Comparison of ENCODE assay signal across 27 cellular contexts in the genomic region with DNA sequence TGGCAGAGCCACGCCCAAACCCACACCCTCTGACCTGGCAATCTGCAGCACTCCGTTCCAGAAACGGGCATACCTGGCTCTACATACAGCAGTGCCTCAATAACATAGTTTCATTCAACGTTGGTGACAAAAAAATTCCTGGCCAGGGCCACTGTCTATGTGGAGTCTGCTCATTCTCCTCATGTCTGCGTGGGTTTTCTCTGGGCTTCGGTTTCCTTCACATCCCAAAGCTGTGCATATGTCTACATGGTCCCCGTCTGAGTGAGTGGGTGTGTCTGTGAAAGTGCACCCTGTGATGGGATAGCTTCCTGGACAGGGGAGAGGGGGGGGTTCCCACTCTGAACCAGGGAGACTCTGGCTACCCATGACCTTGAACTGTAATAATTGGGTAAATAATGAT. TPM values are rescaled to one million over a fixed set of nuclear protein-coding genes. Genes with fewer than 3 reads are reported as not detected.
DNase-seq lines count a peak whose midpoint lies in the region; ATAC-seq and TF ChIP-seq lines count a peak whose summit lies in the region.
"Had no signal": no experiment of that assay in that cellular context is flagged by ENCODE, and none has a peak within 500 bp of the region (broad histone marks: within the 10 kb centered on the region; RNA-seq: fewer than 3 reads in every experiment).

No MANE protein-coding gene starts in this region.

- H4K12ac ChIP-seq in trophoblast cell (ENCODE audit: low read depth, low read length): no peak overlapping the region

- H3K27me3 Mint-ChIP-seq in Calu3 (ENCODE audit: unreplicated experiment): no peaks in the 10 kb centered on the region

- no peak overlapping the region for H3K4me2 ChIP-seq in neural cell (ENCODE audit: low read length)
- H3K4me2 ChIP-seq in trophoblast cell (ENCODE audit: low read length): no peak overlapping the region
- H3K4me2 ChIP-seq: KMS-11 had no signal

- intact Hi-C loops in Calu3 (cut with micrococcal nuclease; ENCODE audit: unreplicated experiment): loop anchor here (2.0 kb wide), 1 partner anchor 61 kb away; no protein-coding TSS in a partner anchor

- no peaks in the 10 kb centered on the region for H4K20me1 ChIP-seq in neural cell (ENCODE audit: insufficient read depth)

- no peak for ATAC-seq in HG03159 (IDR thresholded peaks at IDR 0.05; ENCODE audit: unreplicated experiment)

- no peak for TF ChIP-seq EP300 in neural cell (conservative IDR thresholded peaks at IDR 0.05; ENCODE audit: poor library complexity, severe bottlenecking)

- H3K27ac ChIP-seq in neural cell (ENCODE audit: low read length) (no peak overlapping the region), coronary artery (no peak overlapping the region), trophoblast cell (ENCODE audit: low read depth, low read length) (no peak overlapping the region)
- H3K27ac ChIP-seq: KMS-11, RWPE1 had no signal

- H2BK12ac ChIP-seq in trophoblast cell (ENCODE audit: low read length): no peak overlapping the region

- H3K23ac ChIP-seq in trophoblast cell (ENCODE audit: low read length): no peak overlapping the region

- H3K4me1 Mint-ChIP-seq in Calu3 (ENCODE audit: low read depth, unreplicated experiment): peaks cover 38% of the 10 kb centered on the region

- no peak overlapping the region for H4K91ac ChIP-seq in trophoblast cell (ENCODE audit: low read depth, low read length)

- H2AK5ac ChIP-seq in trophoblast cell (ENCODE audit: low read length): no peak overlapping the region

- H3K79me2 ChIP-seq in neural cell (replicated peaks; ENCODE audit: insufficient read depth, low read length) (no peaks in the 10 kb centered on the region), trophoblast cell (ENCODE audit: control insufficient read depth, insufficient read depth, low read length, poor library complexity) (no peaks in the 10 kb centered on the region)

- no peak overlapping the region for H2BK120ac ChIP-seq in trophoblast cell (ENCODE audit: insufficient read depth, low read length, poor library complexity)

- H3K4me3 ChIP-seq in neural cell (ENCODE audit: low read length) (peak overlapping the region; percentile 80), coronary artery (no peak overlapping the region), trophoblast cell (ENCODE audit: low read depth, low read length) (no peak overlapping the region)

- TF ChIP-seq CTCF in Calu3 (IDR thresholded peaks at IDR 0.05; ENCODE audit: unreplicated experiment) (no peak), neural cell (IDR thresholded peaks at IDR 0.05; ENCODE audit: poor library complexity, severe bottlenecking) (no peak), coronary artery (IDR thresholded peaks at IDR 0.05) (no peak)

- H3K9me3 ChIP-seq in neural cell (ENCODE audit: low read length) (no peaks in the 10 kb centered on the region), trophoblast cell (ENCODE audit: insufficient read depth, low read depth, low read length) (no peaks in the 10 kb centered on the region)

- H3K27me3 ChIP-seq in neural cell (ENCODE audit: insufficient read depth, low read depth, low read length) (no peaks in the 10 kb centered on the region), trophoblast cell (ENCODE audit: insufficient read depth, low read length) (no peaks in the 10 kb centered on the region)

- no peaks in the 10 kb centered on the region for H3K36me3 ChIP-seq in neural cell (ENCODE audit: insufficient read depth, low read length)
- H3K36me3 ChIP-seq in trophoblast cell (ENCODE audit: control insufficient read depth in 1 of 2, insufficient read depth in 2 of 2, low read length in 2 of 2): no peaks in the 10 kb centered on the region

- H3K27ac Mint-ChIP-seq in Calu3 (ENCODE audit: unreplicated experiment): no peak overlapping the region
- H3K27ac Mint-ChIP-seq: HFFc6; T-helper 1 cell treated with Interleukin-12 subunit alpha and Interleukin-12 subunit beta and Interleukin-4 antibody, amounts not matched to agents 30 μg/mL and 1 μg/mL, for 36 hours had no signal

- CTCF ChIA-PET in Calu3 (lab: Charles Lee): interaction anchor here (0.6 kb wide), 1 partner anchor 255 kb away, joined by 3 read pairs; no protein-coding TSS in a partner anchor

- H3K4ac ChIP-seq in trophoblast cell (ENCODE audit: low read depth, low read length): no peak overlapping the region

- H3K4me1 ChIP-seq in trophoblast cell (ENCODE audit: control insufficient read depth in 1 of 2, insufficient read depth in 2 of 2, low read length in 2 of 2): peaks cover 4 to 8% of the 10 kb centered on the region in 2 experiments

- H3F3A ChIP-seq in neural cell (ENCODE audit: insufficient read depth, low read length, poor library complexity, severe bottlenecking): no peaks in the 10 kb centered on the region

- H2AFZ ChIP-seq in neural cell (ENCODE audit: low read depth, low read length) (no peak overlapping the region), trophoblast cell (ENCODE audit: insufficient read depth, low read length, poor library complexity) (no peak overlapping the region)

- H3K9ac ChIP-seq in neural cell (ENCODE audit: low read length): no peak overlapping the region
- H3K9ac ChIP-seq in trophoblast cell (ENCODE audit: low read length): no peak overlapping the region
- H3K9ac ChIP-seq: KMS-11 had no signal

- no peak overlapping the region for H3K4me3 Mint-ChIP-seq in Calu3 (ENCODE audit: low read depth, unreplicated experiment)
- H3K4me3 Mint-ChIP-seq: CD4-positive, alpha-beta memory T cell; HFFc6; T-helper 1 cell treated with Interleukin-12 subunit alpha and Interleukin-12 subunit beta and Interleukin-4 antibody, amounts not matched to agents 30 μg/mL and 1 μg/mL, for 36 hours had no signal

- H2BK5ac ChIP-seq in trophoblast cell (ENCODE audit: low read depth, low read length, poor library complexity): no peak overlapping the region

- peaks cover 4% of the 10 kb centered on the region for H3K9me3 Mint-ChIP-seq in Calu3 (ENCODE audit: low read depth, unreplicated experiment)
- H3K9me3 Mint-ChIP-seq: HFFc6 had no signal

- DNase-seq in Calu3: peak; percentile 18
- peak; percentile 12 for DNase-seq in LoVo (ENCODE audit: low spot score)
- peak; percentile 23 for DNase-seq in SW480 (ENCODE audit: low spot score)
- no peak for DNase-seq in coronary artery (ENCODE audit: low spot score)
- DNase-seq in trophoblast cell: no peak
- DNase-seq: C1 segment of cervical spinal cord; CD4-positive, alpha-beta memory T cell; COR-L47; DMS79 treated with DMSO at 0.1 percent for 48 hours; H7; HFFc6; IMR-90; NCI-H1048; NCI-H1417 treated with DMSO at 0.1 percent for 48 hours; NCI-H1694 treated with DMSO at 0.1 percent for 48 hours; NCI-H2081 treated with DMSO at 0.1 percent for 48 hours; NCI-H2171 treated with DMSO at 0.1 percent for 48 hours; NCI-H345; NCI-H510A treated with DMSO at 0.1 percent for 48 hours; NCI-H82; NK-92 treated with Interleukin-12 subunit alpha and Interleukin-12 subunit beta, amount 100 ng/mL, for 24 hours; SHP77 treated with DMSO at 0.1 percent for 48 hours had no signal

- BruUV-seq in Calu3 (replicated peaks; lab: Mats Ljungman, UMichigan): no TSS peak

- no peaks in the 10 kb centered on the region for H3K9me2 ChIP-seq in neural cell (ENCODE audit: insufficient read depth, low read length)

- no peak overlapping the region for H3K14ac ChIP-seq in trophoblast cell (ENCODE audit: low read length)

- H3K18ac ChIP-seq in trophoblast cell (ENCODE audit: low read length): no peak overlapping the region

- H3K79me1 ChIP-seq in trophoblast cell (ENCODE audit: low read length): no peaks in the 10 kb centered on the region

- WGBS in trophoblast cell (ENCODE audit: extremely low coverage, insufficient coverage, insufficient read length): no CpG with 5 or more reads among the region's 7 CpGs

- TF ChIP-seq RAD21 in neural cell (conservative IDR thresholded peaks at IDR 0.05): no peak

- H3K36me3 Mint-ChIP-seq in Calu3 (ENCODE audit: insufficient read depth, unreplicated experiment): peaks cover 23% of the 10 kb centered on the region
- H3K36me3 Mint-ChIP-seq: CD4-positive, alpha-beta memory T cell had no signal

- no peak overlapping the region for H4K8ac ChIP-seq in trophoblast cell (ENCODE audit: low read depth, low read length)

TF ChIP-seq in neural cell, 6 proteins besides CTCF, POLR2A, EP300 and RAD21 (continues in another document):
- TF ChIP-seq, protein P1, sequence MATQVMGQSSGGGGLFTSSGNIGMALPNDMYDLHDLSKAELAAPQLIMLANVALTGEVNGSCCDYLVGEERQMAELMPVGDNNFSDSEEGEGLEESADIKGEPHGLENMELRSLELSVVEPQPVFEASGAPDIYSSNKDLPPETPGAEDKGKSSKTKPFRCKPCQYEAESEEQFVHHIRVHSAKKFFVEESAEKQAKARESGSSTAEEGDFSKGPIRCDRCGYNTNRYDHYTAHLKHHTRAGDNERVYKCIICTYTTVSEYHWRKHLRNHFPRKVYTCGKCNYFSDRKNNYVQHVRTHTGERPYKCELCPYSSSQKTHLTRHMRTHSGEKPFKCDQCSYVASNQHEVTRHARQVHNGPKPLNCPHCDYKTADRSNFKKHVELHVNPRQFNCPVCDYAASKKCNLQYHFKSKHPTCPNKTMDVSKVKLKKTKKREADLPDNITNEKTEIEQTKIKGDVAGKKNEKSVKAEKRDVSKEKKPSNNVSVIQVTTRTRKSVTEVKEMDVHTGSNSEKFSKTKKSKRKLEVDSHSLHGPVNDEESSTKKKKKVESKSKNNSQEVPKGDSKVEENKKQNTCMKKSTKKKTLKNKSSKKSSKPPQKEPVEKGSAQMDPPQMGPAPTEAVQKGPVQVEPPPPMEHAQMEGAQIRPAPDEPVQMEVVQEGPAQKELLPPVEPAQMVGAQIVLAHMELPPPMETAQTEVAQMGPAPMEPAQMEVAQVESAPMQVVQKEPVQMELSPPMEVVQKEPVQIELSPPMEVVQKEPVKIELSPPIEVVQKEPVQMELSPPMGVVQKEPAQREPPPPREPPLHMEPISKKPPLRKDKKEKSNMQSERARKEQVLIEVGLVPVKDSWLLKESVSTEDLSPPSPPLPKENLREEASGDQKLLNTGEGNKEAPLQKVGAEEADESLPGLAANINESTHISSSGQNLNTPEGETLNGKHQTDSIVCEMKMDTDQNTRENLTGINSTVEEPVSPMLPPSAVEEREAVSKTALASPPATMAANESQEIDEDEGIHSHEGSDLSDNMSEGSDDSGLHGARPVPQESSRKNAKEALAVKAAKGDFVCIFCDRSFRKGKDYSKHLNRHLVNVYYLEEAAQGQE (IDR thresholded peaks at IDR 0.05; ENCODE audit: borderline replicate concordance): no peak
- TF ChIP-seq TAF1 (IDR thresholded peaks at IDR 0.05; ENCODE audit: low read depth) (no peak), SMC3 (conservative IDR thresholded peaks at IDR 0.05; ENCODE audit: poor library complexity) (no peak), EZH2 (IDR thresholded peaks at IDR 0.05; ENCODE audit: borderline replicate concordance, insufficient read depth, low read length, poor library complexity, severe bottlenecking) (no peak)

RNA-seq across cellular contexts. Expression of a gene that starts 2.1 kb away (rescaled TPM):
- 4.3 and 4.5 TPM in 2 replicates for total RNA-seq in Calu3 (2022)
- 8.3 and 8.5 TPM in 2 replicates for polyA plus RNA-seq in neural cell
- 10.2 and 11.0 TPM in 2 replicates for polyA minus RNA-seq in neural cell
- 0.04 and 0.07 TPM in 2 replicates for polyA plus RNA-seq in trophoblast cell (2013)
- total RNA-seq: IMR-90 had no signal
- polyA plus RNA-seq: IMR-90 had no signal

RNA-seq across cellular contexts. Expression of a gene that starts 22.8 kb away (rescaled TPM):
- 71.7 and 72.9 TPM in 2 replicates for total RNA-seq in Calu3 (2022)
- polyA plus RNA-seq in neural cell: 49.0 and 53.4 TPM in 2 replicates
- 45.5 and 49.9 TPM in 2 replicates for polyA minus RNA-seq in neural cell
- polyA plus RNA-seq in trophoblast cell (2013): 24.1 and 25.0 TPM in 2 replicates

RNA-seq across cellular contexts. Expression of a gene that starts 23.0 kb away (rescaled TPM):
- total RNA-seq in Calu3 (2022): 74.5 and 78.9 TPM in 2 replicates
- polyA plus RNA-seq in neural cell: 9.9 and 14.2 TPM in 2 replicates
- 7.5 and 9.6 TPM in 2 replicates for polyA minus RNA-seq in neural cell
- polyA plus RNA-seq in trophoblast cell (2013): 40.1 and 41.9 TPM in 2 replicates

Comparison
In these comparisons a context has a peak if more than half of its experiments do, and no peak if none do; other contexts are left out.
1. DNase-seq: peak in Calu3 (single experiment), LoVo (single experiment) and SW480 (single experiment); none in coronary artery (single experiment) and trophoblast cell (0 of 2).